Comparison of ENCODE assay signal across 9 cellular contexts in the genomic region with DNA sequence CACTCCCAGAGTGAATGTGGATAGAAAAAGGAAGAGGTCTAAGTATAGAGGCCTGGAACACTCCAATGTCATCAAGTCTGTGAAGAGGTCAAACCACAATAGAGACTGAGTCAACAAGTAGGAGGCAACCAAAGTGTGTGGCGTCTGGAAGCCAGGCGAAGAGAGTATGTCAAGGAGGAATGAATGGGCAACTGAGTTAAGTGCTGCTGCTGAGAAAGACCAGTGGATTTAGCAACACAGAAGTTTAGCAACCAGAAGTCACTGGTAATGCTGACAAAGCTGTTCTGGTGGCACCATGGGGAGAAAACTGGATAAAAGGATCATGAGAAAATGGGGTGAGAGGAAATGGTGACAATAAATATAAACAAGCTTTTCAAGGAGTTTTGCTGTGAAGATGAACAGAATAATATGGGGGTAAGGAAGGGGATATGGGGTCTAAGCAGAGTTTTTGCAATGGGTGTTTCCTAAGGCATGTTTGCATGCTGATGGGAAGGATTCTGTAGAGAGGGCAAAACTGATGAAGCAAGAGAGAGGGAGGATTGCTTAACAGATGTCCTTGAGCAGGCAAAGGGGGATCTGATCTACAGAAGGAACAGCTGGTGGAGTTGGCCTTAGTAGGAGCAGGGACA. TPM values are rescaled to one million over a fixed set of nuclear protein-coding genes. Genes with fewer than 3 reads are reported as not detected.
A peak's percentile ranks its signal among the peaks of the same experiment; 100 is the strongest.
DNase-seq lines count a peak whose midpoint lies in the region; ATAC-seq, FAIRE-seq and TF ChIP-seq lines count a peak whose summit lies in the region.
"Had no signal": no experiment of that assay in that cellular context is flagged by ENCODE, and none has a peak within 500 bp of the region (broad histone marks: within the 10 kb centered on the region; RNA-seq: fewer than 3 reads in every experiment).

No MANE protein-coding gene starts in this region.

- no peaks in the 10 kb centered on the region for H3K9me3 ChIP-seq in gastroesophageal sphincter
- H3K9me3 ChIP-seq in upper lobe of right lung = no peaks in the 10 kb centered on the region
- no peaks in the 10 kb centered on the region for H3K9me3 ChIP-seq in kidney (ENCODE audit: control insufficient read depth in 1 of 2, low read length in 2 of 2)

- H3K27me3 Mint-ChIP-seq in natural killer cell (ENCODE audit: low read depth in 2 of 2) = peaks cover 9 to 22% of the 10 kb centered on the region in 2 donors
- H3K27me3 Mint-ChIP-seq: brain had no signal

- H3K9me3 Mint-ChIP-seq in natural killer cell = no peaks in the 10 kb centered on the region
- H3K9me3 Mint-ChIP-seq: brain had no signal

- H3K36me3 Mint-ChIP-seq in natural killer cell = no peaks in the 10 kb centered on the region
- H3K36me3 Mint-ChIP-seq: brain had no signal

- H3K4me1 Mint-ChIP-seq in natural killer cell = no peaks in the 10 kb centered on the region

- H3K4me3 ChIP-seq in gastroesophageal sphincter (no peak overlapping the region), upper lobe of right lung (no peak overlapping the region), kidney (ENCODE audit: low read length in 2 of 2) (no peak overlapping the region)

- no peak overlapping the region for H3K4me3 Mint-ChIP-seq in natural killer cell
- H3K4me3 Mint-ChIP-seq: brain had no signal

- no peak overlapping the region for H3K27ac ChIP-seq in gastroesophageal sphincter
- H3K27ac ChIP-seq in upper lobe of right lung = peak overlapping the region; percentile 34
- no peak overlapping the region for H3K27ac ChIP-seq in kidney (ENCODE audit: low read depth in 2 of 2, low read length in 2 of 2)

- peak; percentile 12 for DNase-seq in stimulated activated CD4-positive, alpha-beta T cell treated with anti-CD3 and anti-CD28 coated beads, Interleukin-15, amount 100 ng/mL, for 24 hours
- no peak for DNase-seq in stimulated activated CD4-positive, alpha-beta T cell treated with anti-CD3 and anti-CD28 coated beads, Interleukin-4, amount 100 ng/mL, for 24 hours
- DNase-seq in RKO (ENCODE audit: low spot score) (peak; percentile 55), upper lobe of right lung (no peak), iPS-NIHi7 (ENCODE audit: extremely low spot score) (no peak), kidney (no peak), natural killer cell (no peak)

- no peaks in the 10 kb centered on the region for H3K36me3 ChIP-seq in gastroesophageal sphincter
- no peaks in the 10 kb centered on the region for H3K36me3 ChIP-seq in upper lobe of right lung
- no peaks in the 10 kb centered on the region for H3K36me3 ChIP-seq in kidney (ENCODE audit: control insufficient read depth in 1 of 2, insufficient read depth in 2 of 2, low read length in 2 of 2)

- TF ChIP-seq CTCF in gastroesophageal sphincter (IDR thresholded peaks at IDR 0.05) (no peak), upper lobe of right lung (IDR thresholded peaks at IDR 0.05) (no peak), kidney (IDR thresholded peaks at IDR 0.05; ENCODE audit: borderline replicate concordance, extremely low read depth, insufficient read depth) (no peak), natural killer cell (IDR thresholded peaks at IDR 0.05) (no peak)

- H3K4me1 ChIP-seq in gastroesophageal sphincter (peaks cover 0 to 11% (median 0%) of the 10 kb centered on the region in 3 donors), upper lobe of right lung (peaks cover 12% of the 10 kb centered on the region), kidney (ENCODE audit: control insufficient read depth in 1 of 2, insufficient read depth in 1 of 2, low read depth in 1 of 2, low read length in 2 of 2) (peaks cover 2 to 5% of the 10 kb centered on the region in 2 donors)

- no peak for TF ChIP-seq EP300 in gastroesophageal sphincter (IDR thresholded peaks at IDR 0.05)

- FAIRE-seq in kidney (lab: Jason Lieb, UNC) = no peak

- TF ChIP-seq POLR2A in gastroesophageal sphincter (IDR thresholded peaks at IDR 0.05) = no peak

- no peak overlapping the region for H3K9ac ChIP-seq in kidney (ENCODE audit: low read length in 2 of 2)

- ATAC-seq in gastroesophageal sphincter (peak; percentile 76), upper lobe of right lung (peak; percentile 98), natural killer cell (no peak)

- H3K27ac Mint-ChIP-seq in natural killer cell = no peak overlapping the region
- H3K27ac Mint-ChIP-seq: brain had no signal

- intact Hi-C loops in upper lobe of right lung (cut with DNase I) = no loop called here
- intact Hi-C loops in kidney (cut with DNase I) = no loop called here
- intact Hi-C loops in natural killer cell (cut with micrococcal nuclease) = no loop called here

- WGBS in gastroesophageal sphincter (ENCODE audit: low coverage in 1 of 2), 2 donors = 46% methylated on average over 2 of the region's 2 CpGs; no CpG with 5 or more reads in 1 of the 2 donors

- H3K27me3 ChIP-seq in gastroesophageal sphincter (no peaks in the 10 kb centered on the region), upper lobe of right lung (no peaks in the 10 kb centered on the region)

RNA-seq across cellular contexts. Expression of a gene that starts 38.4 kb away (rescaled TPM):
- total RNA-seq in gastroesophageal sphincter = 10 to 100 TPM; 13.5 to 88.1 (median 44.2) TPM
- total RNA-seq in upper lobe of right lung = 23.3 TPM
- total RNA-seq in kidney = 1.9 TPM
- 59.0 TPM for polyA plus RNA-seq in kidney (ENCODE audit: insufficient read depth, low read depth, low replicate concordance)
- not detected for total RNA-seq in natural killer cell

Comparison
In these comparisons a context has a peak if more than half of its experiments do, and no peak if none do; other contexts are left out.
1. DNase-seq: peak in stimulated activated CD4-positive, alpha-beta T cell treated with anti-CD3 and anti-CD28 coated beads, Interleukin-15, amount 100 ng/mL, for 24 hours (single experiment) and RKO (single experiment); none in stimulated activated CD4-positive, alpha-beta T cell treated with anti-CD3 and anti-CD28 coated beads, Interleukin-4, amount 100 ng/mL, for 24 hours (single experiment), upper lobe of right lung (single experiment), iPS-NIHi7 (single experiment), kidney (single experiment) and natural killer cell (single experiment).
2. ATAC-seq: peak in gastroesophageal sphincter (single experiment) and upper lobe of right lung (single experiment); none in natural killer cell (0 of 3).